17 cellular contexts compared by ENCODE assay signal in the genomic region with DNA sequence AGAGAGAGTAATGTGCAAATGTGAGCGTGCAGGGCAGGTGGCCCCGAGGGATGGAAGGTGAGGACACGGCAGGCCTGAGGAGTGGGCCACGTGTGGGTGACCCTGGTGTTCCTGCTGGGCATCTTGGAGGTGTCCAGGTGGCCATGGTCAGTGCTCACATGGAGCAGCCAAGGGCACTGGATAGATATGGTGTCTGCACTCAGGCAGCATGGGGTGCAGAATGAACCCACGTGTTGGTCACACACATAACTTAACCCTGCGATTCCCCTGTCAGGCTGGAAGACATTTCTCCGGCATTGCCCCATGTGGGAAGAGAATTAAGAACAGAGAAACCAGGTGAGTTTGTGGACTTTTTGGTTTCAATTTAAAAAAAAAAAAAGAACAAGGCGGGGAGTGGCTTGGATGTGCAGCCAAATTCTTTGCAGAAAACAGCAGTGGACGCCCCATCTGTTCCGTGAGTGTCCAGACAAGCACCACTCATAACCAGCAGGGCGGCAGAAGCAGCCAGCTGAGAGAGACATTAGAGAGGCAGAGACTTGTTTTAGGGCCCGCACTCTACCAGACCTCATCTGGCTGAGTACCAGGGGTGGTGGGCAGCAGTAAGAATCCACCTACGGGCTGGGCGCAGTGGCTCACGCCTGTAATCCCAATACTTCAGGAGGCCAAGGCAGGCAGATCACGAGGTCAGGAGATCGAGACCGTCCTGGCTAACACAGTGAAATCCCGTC.
"Had no signal": no experiment of that assay in that cellular context is flagged by ENCODE, and none has a peak within 500 bp of the region (broad histone marks: within the 10 kb centered on the region; RNA-seq: fewer than 3 reads in every experiment).

No MANE protein-coding gene starts in this region.

- DNase-seq: activated CD4-positive, CD25-positive, alpha-beta regulatory T cell treated with anti-CD3 and anti-CD28 coated beads, Interleukin-2, amount 50 U/mL, for 72 hours; activated naive CD4-positive, alpha-beta T cell treated with anti-CD3 and anti-CD28 coated beads, Interleukin-2, amount 50 U/mL, for 16 hours; activated T-cell treated with anti-CD3 and anti-CD28 coated beads, Interleukin-2, amount 50 U/mL, for 1 hour; kidney; left ventricle myocardium inferior; natural killer cell; nucleus accumbens; posterior cingulate gyrus; stimulated activated CD4-positive, alpha-beta T cell treated with anti-CD3 and anti-CD28 coated beads, Interleukin-15, amount 100 ng/mL, for 24 hours; stimulated activated CD4-positive, alpha-beta T cell treated with anti-CD3 and anti-CD28 coated beads, Interleukin-4, amount 100 ng/mL, for 1 hour; stimulated activated naive B cell treated with anti-CD40 and anti-IgM and Interleukin-4, amounts not matched to agents 10 μg/mL and 1 μg/mL and 100 μg/mL, for 72 hours had no signal

- ATAC-seq: esophagus mucosa; natural killer cell; stimulated activated naive B cell treated with anti-CD40 and anti-IgM and Interleukin-4, amounts not matched to agents 10 μg/mL and 1 μg/mL and 100 μg/mL, for 72 hours had no signal

- H3K27ac ChIP-seq: hepatocyte, skin epidermis, tibial nerve had no signal

- H3K4me1 ChIP-seq: tibial nerve had no signal

- H3K27me3 ChIP-seq: hepatocyte, tibial nerve had no signal

- H3K4me3 ChIP-seq: hepatocyte, left ventricle myocardium inferior, skin epidermis, tibial nerve had no signal

- H3K36me3 ChIP-seq: left ventricle myocardium inferior, tibial nerve had no signal

- FAIRE-seq: astrocyte, colon, kidney had no signal
